Comparison of ENCODE assay signal across 8 cellular contexts in the genomic region with DNA sequence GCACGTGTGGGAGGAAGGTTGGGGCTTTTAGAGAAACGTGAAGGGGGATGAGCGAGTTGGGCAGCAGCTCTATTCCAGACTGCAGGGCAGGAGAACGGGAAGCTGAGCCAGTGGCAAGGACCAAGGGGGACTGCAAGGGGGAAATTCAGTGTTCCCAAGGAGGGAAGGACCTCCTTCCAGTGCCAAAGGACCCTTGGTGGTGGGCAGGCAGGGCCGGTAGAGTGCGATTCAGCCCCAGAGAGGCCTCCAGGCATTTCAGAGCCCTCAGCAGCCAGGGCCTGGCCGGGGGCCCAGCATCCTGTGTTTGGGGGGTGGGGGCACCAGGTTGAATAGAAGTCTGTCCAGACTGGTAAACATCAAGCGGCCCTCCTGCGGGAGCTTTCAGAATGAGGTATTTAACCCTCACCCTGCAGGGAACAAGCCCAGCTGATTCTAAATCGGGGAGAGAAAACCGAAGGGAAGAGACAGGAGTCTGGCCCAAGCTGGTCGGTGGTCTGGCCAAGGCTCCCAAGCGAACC. TPM values are rescaled to one million over a fixed set of nuclear protein-coding genes. Genes with fewer than 3 reads are reported as not detected.
DNase-seq lines count a peak whose midpoint lies in the region; ATAC-seq and TF ChIP-seq lines count a peak whose summit lies in the region.

No MANE protein-coding gene starts in this region.

- H3K27me3 ChIP-seq in breast epithelium, result peaks cover 6 to 8% of the 10 kb centered on the region in 2 donors

- ATAC-seq in HG03175 (IDR thresholded peaks at IDR 0.05; ENCODE audit: unreplicated experiment), result peak; percentile 5
- ATAC-seq in GM18517 (IDR thresholded peaks at IDR 0.05; ENCODE audit: unreplicated experiment), result no peak

- H3K9me3 Mint-ChIP-seq in nephron progenitor cell, result no peaks in the 10 kb centered on the region

- H3K27me3 Mint-ChIP-seq in nephron progenitor cell (ENCODE audit: low read depth, poor library complexity), result peaks cover 56% of the 10 kb centered on the region

- no peaks in the 10 kb centered on the region for H3K36me3 ChIP-seq in breast epithelium

- DNase-seq in Ammon's horn (ENCODE audit: low spot score), result peak; percentile 45
- no peak for DNase-seq in breast epithelium (ENCODE audit: low spot score in 2 of 2)
- no peak for DNase-seq in nephron progenitor cell
- no peak for DNase-seq in NCI-H748 (lab: John Stamatoyannopoulos, UW; ENCODE audit: unreplicated experiment)
- no peak for DNase-seq in DMS153 treated with DMSO at 0.1 percent for 48 hours (lab: John Stamatoyannopoulos, UW; ENCODE audit: unreplicated experiment)
- DNase-seq in central memory CD4-positive, alpha-beta T cell, result no peak

- peaks cover 5 to 13% of the 10 kb centered on the region in 2 donors for H3K4me1 ChIP-seq in breast epithelium

- TF ChIP-seq POLR2A in breast epithelium (IDR thresholded peaks at IDR 0.05), result no peak

- H3K36me3 Mint-ChIP-seq in nephron progenitor cell (ENCODE audit: low read depth), result no peaks in the 10 kb centered on the region

- H3K27ac ChIP-seq in breast epithelium, result peak overlapping the region; percentile 25 to 54

- H3K4me3 ChIP-seq in breast epithelium, result peak overlapping the region; percentile 36 to 74 (median 56)

- intact Hi-C loops in breast epithelium (cut with DNase I; ENCODE audit: low total_unique reads), result no loop called here

- H3K4me3 Mint-ChIP-seq in nephron progenitor cell, result peak overlapping the region; percentile 75

- no peak overlapping the region for H3K27ac Mint-ChIP-seq in nephron progenitor cell

- H3K9me3 ChIP-seq in breast epithelium, result no peaks in the 10 kb centered on the region

- TF ChIP-seq CTCF in breast epithelium (IDR thresholded peaks at IDR 0.05) (no peak), nephron progenitor cell (IDR thresholded peaks at IDR 0.05) (no peak)

- peaks cover 40% of the 10 kb centered on the region for H3K4me1 Mint-ChIP-seq in nephron progenitor cell

RNA-seq across cellular contexts. Expression of gene COL9A2, which starts 2.3 kb away (rescaled TPM):
- 10 to 100 TPM in 2 of 3 donors, 1 to 10 TPM in 1; 1.4 to 22.0 (median 11.4) TPM for total RNA-seq in breast epithelium

RNA-seq across cellular contexts. Expression of gene ZMPSTE24, which starts 56.7 kb away (rescaled TPM):
- total RNA-seq in breast epithelium, result 10 to 100 TPM; 34.4 to 48.3 (median 43.6) TPM

RNA-seq across cellular contexts. Expression of gene SMAP2, which starts 58.7 kb away (rescaled TPM):
- 10 to 100 TPM; 27.2 to 64.2 (median 33.1) TPM for total RNA-seq in breast epithelium
